ENCODE assay signal across 23 cellular contexts in the genomic region with DNA sequence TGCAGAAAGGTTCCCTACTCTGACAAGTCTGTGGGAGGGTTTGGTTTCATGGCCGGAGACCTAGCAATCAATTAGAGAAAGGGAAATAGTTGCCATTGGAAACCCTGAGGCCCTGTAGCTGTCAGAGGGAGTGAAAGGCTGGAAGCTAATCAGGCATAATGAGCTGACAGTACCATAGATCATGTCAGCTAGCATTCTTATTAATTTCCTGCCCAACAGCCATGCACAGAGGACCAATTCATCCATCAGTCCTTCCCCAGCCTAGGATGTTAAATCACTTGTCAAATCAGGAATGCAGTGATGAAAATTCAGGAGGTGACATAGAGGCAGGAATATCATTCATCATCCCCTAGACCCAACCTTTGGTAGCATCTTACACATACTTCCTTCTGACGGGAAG.
"Had no signal": no experiment of that assay in that cellular context is flagged by ENCODE, and none has a peak within 500 bp of the region (broad histone marks: within the 10 kb centered on the region; RNA-seq: fewer than 3 reads in every experiment).

No MANE protein-coding gene starts in this region.

- H3K27ac ChIP-seq: ascending aorta had no signal

- H3K9me3 ChIP-seq: ascending aorta had no signal

- H3K4me3 ChIP-seq: ascending aorta, K562 had no signal

- H3K4me1 ChIP-seq: ascending aorta had no signal

- H3K27me3 ChIP-seq: ascending aorta had no signal

- DNase-seq: activated CD4-positive, alpha-beta T cell treated with anti-CD3 and anti-CD28 coated beads for 48 hours; activated CD4-positive, alpha-beta T cell treated with anti-CD3 and anti-CD28 coated beads, Interleukin-2, amount 50 U/mL, for 4 hours; activated CD4-positive, CD25-positive, alpha-beta regulatory T cell treated with anti-CD3 and anti-CD28 coated beads, Interleukin-2, amount 50 U/mL, for 72 hours; activated CD8-positive, alpha-beta T cell treated with anti-CD3 and anti-CD28 coated beads, Interleukin-2, amount 10 ng/mL, durations not matched to agents 7 days and 5 days; activated effector memory CD4-positive, alpha-beta T cell treated with Interleukin-2 at 50 U/mL for 16 hours; activated naive CD4-positive, alpha-beta T cell treated with Interleukin-2 at 50 U/mL for 16 hours; activated naive CD8-positive, alpha-beta T cell treated with anti-CD3 and anti-CD28 coated beads, Interleukin-2, amount 50 U/mL, for 24 hours; activated T-cell treated with anti-CD3 and anti-CD28 coated beads, Interleukin-2, amount 50 U/mL, for 24 hours; amniotic stem cell; cerebellar nuclear complex; Karpas-422; MM.1S; NCI-H1105; NCI-H146; NCI-H187 treated with DMSO at 0.1 percent for 48 hours; NCI-H2081 treated with DMSO at 0.1 percent for 48 hours; NCI-H2227 treated with DMSO at 0.1 percent for 48 hours; NCI-H526 treated with DMSO at 0.1 percent for 48 hours; SIG-M5; T-helper 17 cell; T-helper 9 cell had no signal

- H3K36me3 ChIP-seq: ascending aorta had no signal
